In the genomic region with DNA sequence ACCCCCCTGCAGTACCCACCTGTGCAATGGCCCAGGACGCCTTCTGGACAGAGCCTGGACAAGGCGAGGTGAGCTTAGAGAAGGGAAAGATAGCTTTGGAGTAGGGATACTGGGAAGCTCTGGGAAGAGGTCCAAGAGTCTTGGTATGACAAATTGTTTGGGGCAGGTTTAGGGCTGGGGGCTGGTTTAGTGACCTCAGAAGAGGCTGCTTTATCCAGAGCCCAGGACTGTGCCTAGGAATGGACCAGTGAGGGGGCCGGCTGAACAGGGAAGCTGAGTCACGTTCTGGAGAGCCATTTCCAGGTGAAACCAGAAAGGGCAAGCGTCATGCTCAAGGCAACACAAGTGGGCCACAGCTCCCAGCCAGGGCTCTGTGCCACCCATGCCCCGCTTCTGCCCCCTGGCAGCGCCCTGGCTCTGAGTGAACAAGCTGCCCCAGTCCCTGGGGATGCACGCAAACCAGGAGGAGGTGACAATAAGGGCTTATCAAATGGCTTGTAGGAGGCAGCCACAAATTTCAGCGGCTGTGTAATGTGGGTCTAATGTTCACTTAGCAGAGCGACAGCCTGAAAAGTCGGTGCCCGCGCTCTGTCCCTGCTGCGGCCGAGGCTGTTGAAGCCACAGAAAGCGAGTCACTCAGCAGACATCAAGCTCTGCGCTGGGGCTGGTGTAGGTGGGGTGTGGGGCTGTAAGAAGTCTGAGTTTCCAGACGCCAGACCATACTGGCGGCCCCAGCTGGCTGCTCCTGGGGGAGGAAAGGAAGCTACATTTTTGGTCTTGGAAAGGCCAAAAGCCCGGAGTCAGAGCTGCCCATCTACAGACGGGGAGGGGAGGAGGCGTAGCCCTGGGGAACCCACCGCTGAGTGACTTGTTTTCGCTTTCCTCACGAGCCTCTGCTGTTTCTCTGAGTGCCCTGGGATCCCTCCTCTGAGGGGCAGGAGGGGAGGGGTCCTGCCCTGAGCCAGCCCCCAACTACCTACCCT, we compare ENCODE assay signal across 11 cellular contexts. TPM values are rescaled to one million over a fixed set of nuclear protein-coding genes. Genes with fewer than 3 reads are reported as not detected.
DNase-seq lines count a peak whose midpoint lies in the region; ATAC-seq and TF ChIP-seq lines count a peak whose summit lies in the region.
"Had no signal": no experiment of that assay in that cellular context is flagged by ENCODE, and none has a peak within 500 bp of the region (broad histone marks: within the 10 kb centered on the region; RNA-seq: fewer than 3 reads in every experiment).

No MANE protein-coding gene starts in this region.

- peaks cover 9% of the 10 kb centered on the region for H3K27me3 ChIP-seq in osteoblast (ENCODE audit: insufficient read depth, low read length)
- H3K27me3 ChIP-seq in adrenal gland: peaks cover 3% of the 10 kb centered on the region

- H3K4me3 Mint-ChIP-seq in activated CD8-positive, alpha-beta T cell treated with anti-CD3 and anti-CD28 coated beads, Interleukin-2, amount 10 ng/mL, durations not matched to agents 7 days and 5 days: no peak overlapping the region

- POLR2A ChIA-PET in activated CD8-positive, alpha-beta T cell treated with anti-CD3 and anti-CD28 coated beads, Interleukin-2, amount 10 ng/mL, durations not matched to agents 7 days and 5 days (lab: Charles Lee): interaction anchor here (0.6 kb wide), 1 partner anchor 614 kb away, joined by 3 read pairs; no protein-coding TSS in a partner anchor

- no peak for TF ChIP-seq POLR2A in adrenal gland (IDR thresholded peaks at IDR 0.05)

- H3K9me3 ChIP-seq in osteoblast (ENCODE audit: low read depth, low read length) (no peaks in the 10 kb centered on the region), adrenal gland (replicated peaks in 1 of 3) (no peaks in the 10 kb centered on the region)
- H3K9me3 ChIP-seq: tibial artery had no signal

- intact Hi-C loops in adrenal gland (cut with DNase I): no loop called here

- H3K36me3 Mint-ChIP-seq in activated CD8-positive, alpha-beta T cell treated with anti-CD3 and anti-CD28 coated beads, Interleukin-2, amount 10 ng/mL, durations not matched to agents 7 days and 5 days (ENCODE audit: low read depth): no peaks in the 10 kb centered on the region

- no peaks in the 10 kb centered on the region for H4K20me1 ChIP-seq in osteoblast (ENCODE audit: insufficient read depth, low read length)

- DNase-seq in DMS79 (lab: John Stamatoyannopoulos, UW) (peak; percentile 41), NCI-H2227 (lab: John Stamatoyannopoulos, UW; ENCODE audit: unreplicated experiment) (peak; percentile 34), fibroblast of pulmonary artery (ENCODE audit: low read depth) (peak; percentile 69), osteoblast (ENCODE audit: insufficient read length, low spot score, missing footprints) (peak; percentile 92), DMS114 treated with DMSO at 0.1 percent for 48 hours (lab: John Stamatoyannopoulos, UW; ENCODE audit: unreplicated experiment) (no peak), adrenal gland (no peak), NCI-H1092 (lab: John Stamatoyannopoulos, UW) (no peak)
- DNase-seq in activated CD8-positive, alpha-beta T cell treated with anti-CD3 and anti-CD28 coated beads, Interleukin-2, amount 10 ng/mL, durations not matched to agents 7 days and 5 days: no peak
- DNase-seq: NCI-H1105, tibial artery had no signal

- H3K4me1 Mint-ChIP-seq in activated CD8-positive, alpha-beta T cell treated with anti-CD3 and anti-CD28 coated beads, Interleukin-2, amount 10 ng/mL, durations not matched to agents 7 days and 5 days (ENCODE audit: low read depth): no peaks in the 10 kb centered on the region

- TF ChIP-seq CTCF in fibroblast of pulmonary artery (IDR thresholded peaks at IDR 0.05; ENCODE audit: low read length, missing control alignments) (no peak), osteoblast (IDR thresholded peaks at IDR 0.05; ENCODE audit: extremely low read depth, low read depth, low read length) (no peak), adrenal gland (IDR thresholded peaks at IDR 0.05) (no peak)

- CTCF ChIA-PET in activated CD8-positive, alpha-beta T cell treated with anti-CD3 and anti-CD28 coated beads, Interleukin-2, amount 10 ng/mL, durations not matched to agents 7 days and 5 days (lab: Charles Lee): interaction anchor here (1.1 to 1.5 kb wide), 2 partner anchors 11 to 40 kb away, joined by 3 read pairs; no protein-coding TSS in a partner anchor

- peak overlapping the region; percentile 83 for H2AFZ ChIP-seq in osteoblast (ENCODE audit: low read length)

- H3K9me3 Mint-ChIP-seq in activated CD8-positive, alpha-beta T cell treated with anti-CD3 and anti-CD28 coated beads, Interleukin-2, amount 10 ng/mL, durations not matched to agents 7 days and 5 days (ENCODE audit: insufficient read depth): no peaks in the 10 kb centered on the region

- peaks cover 34% of the 10 kb centered on the region for H3K4me1 ChIP-seq in osteoblast (ENCODE audit: insufficient read depth, low read length)
- H3K4me1 ChIP-seq in adrenal gland (replicated peaks in 1 of 2): peaks cover 0 to 5% of the 10 kb centered on the region in 2 donors

- H3K27me3 Mint-ChIP-seq in activated CD8-positive, alpha-beta T cell treated with anti-CD3 and anti-CD28 coated beads, Interleukin-2, amount 10 ng/mL, durations not matched to agents 7 days and 5 days (ENCODE audit: low read depth): peaks cover 5% of the 10 kb centered on the region

- H3K36me3 ChIP-seq in osteoblast (ENCODE audit: insufficient read depth, low read length) (no peaks in the 10 kb centered on the region), adrenal gland (replicated peaks in 1 of 2) (no peaks in the 10 kb centered on the region)
- H3K36me3 ChIP-seq: tibial artery had no signal

- H3K27ac Mint-ChIP-seq in activated CD8-positive, alpha-beta T cell treated with anti-CD3 and anti-CD28 coated beads, Interleukin-2, amount 10 ng/mL, durations not matched to agents 7 days and 5 days: no peak overlapping the region

- no peaks in the 10 kb centered on the region for H3K79me2 ChIP-seq in osteoblast (ENCODE audit: insufficient read depth, low read length)

- H3K27ac ChIP-seq in osteoblast (ENCODE audit: low read depth, low read length): peak overlapping the region; percentile 63
- no peak overlapping the region for H3K27ac ChIP-seq in adrenal gland
- H3K27ac ChIP-seq: tibial artery had no signal

- WGBS in adrenal gland, 4 donors: 39 to 63% (median 55%) methylated on average over 12 to 25 of the region's 25 CpGs

- no peak for ATAC-seq in activated CD8-positive, alpha-beta T cell treated with anti-CD3 and anti-CD28 coated beads, Interleukin-2, amount 10 ng/mL, durations not matched to agents 7 days and 5 days

- H3K4me3 ChIP-seq in fibroblast of pulmonary artery (replicated peaks; ENCODE audit: low read depth, low read length) (no peak overlapping the region), osteoblast (ENCODE audit: insufficient read depth, low read length) (peak overlapping the region; percentile 56), adrenal gland (no peak overlapping the region)
- H3K4me3 ChIP-seq: lung, tibial artery had no signal

- peak overlapping the region; percentile 72 for H3K4me2 ChIP-seq in osteoblast (ENCODE audit: insufficient read depth, low read length)

RNA-seq across cellular contexts. Expression of a gene that starts 18.3 kb away (rescaled TPM):
- total RNA-seq in osteoblast (3.6 and 6.8 TPM in 2 replicates), adrenal gland (1 to 10 TPM in 4 of 8 donors, under 1 TPM in 3, not detected in 1; 0.09 to 6.0 (median 1.1) TPM)
- 1 to 10 TPM; 1.4 to 6.8 (median 6.5) TPM for polyA plus RNA-seq in adrenal gland
- not detected for total RNA-seq in activated CD8-positive, alpha-beta T cell treated with anti-CD3 and anti-CD28 coated beads, Interleukin-2, amount 10 ng/mL, durations not matched to agents 7 days and 5 days

Comparison
In these comparisons a context has a peak if more than half of its experiments do, and no peak if none do; other contexts are left out.
1. DNase-seq: peak in DMS79 (single experiment), NCI-H2227 (single experiment), fibroblast of pulmonary artery (single experiment) and osteoblast (single experiment); none in DMS114 treated with DMSO at 0.1 percent for 48 hours (single experiment), adrenal gland (0 of 7), activated CD8-positive, alpha-beta T cell treated with anti-CD3 and anti-CD28 coated beads, Interleukin-2, amount 10 ng/mL, durations not matched to agents 7 days and 5 days (single experiment) and NCI-H1092 (single experiment).